7 cellular contexts compared by ENCODE assay signal in the genomic region with DNA sequence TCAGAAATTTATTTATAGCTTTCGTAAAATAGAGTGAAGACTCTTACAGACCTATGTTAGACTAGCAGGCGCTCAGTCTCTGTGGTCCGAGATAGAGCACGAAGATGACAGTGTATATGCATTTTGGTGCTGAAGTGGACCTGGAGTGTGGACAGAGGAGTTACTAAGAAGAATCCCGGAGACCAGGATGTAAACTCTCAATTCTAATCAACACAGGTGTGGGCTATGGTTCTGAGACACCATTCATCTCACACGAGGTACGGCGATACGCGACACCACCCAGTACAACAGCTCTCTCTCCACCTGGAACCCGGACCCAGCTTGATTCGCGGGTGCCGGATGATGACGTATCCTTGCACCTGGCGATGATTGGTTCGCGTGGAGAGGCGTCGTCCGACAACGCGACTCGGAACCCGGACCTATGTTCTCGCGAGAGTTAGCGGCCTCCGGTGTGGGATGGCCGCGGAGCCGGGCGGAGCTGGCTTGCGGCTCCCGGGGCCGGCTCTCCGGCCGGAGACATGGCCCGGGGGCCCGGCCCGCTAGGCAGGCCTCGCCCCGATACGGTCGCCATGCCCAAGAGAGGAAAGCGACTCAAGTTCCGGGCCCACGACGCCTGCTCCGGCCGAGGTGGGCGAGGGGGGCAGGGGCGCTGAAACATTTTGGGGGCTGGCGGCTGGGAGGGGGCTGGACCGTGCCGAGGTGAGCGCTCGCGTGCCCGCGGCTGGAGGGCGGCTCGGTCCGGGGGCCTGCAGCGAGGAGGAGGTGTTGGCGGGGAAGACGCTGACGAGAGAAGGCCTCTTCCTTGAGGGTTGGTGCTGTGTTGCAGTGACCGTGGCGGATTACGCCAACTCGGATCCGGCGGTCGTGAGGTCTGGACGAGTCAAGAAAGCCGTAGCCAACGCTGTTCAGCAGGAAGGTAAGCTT. TPM values are rescaled to one million over a fixed set of nuclear protein-coding genes. Genes with fewer than 3 reads are reported as not detected.
DNase-seq lines count a peak whose midpoint lies in the region; ATAC-seq, FAIRE-seq and TF ChIP-seq lines count a peak whose summit lies in the region.

A gene with protein sequence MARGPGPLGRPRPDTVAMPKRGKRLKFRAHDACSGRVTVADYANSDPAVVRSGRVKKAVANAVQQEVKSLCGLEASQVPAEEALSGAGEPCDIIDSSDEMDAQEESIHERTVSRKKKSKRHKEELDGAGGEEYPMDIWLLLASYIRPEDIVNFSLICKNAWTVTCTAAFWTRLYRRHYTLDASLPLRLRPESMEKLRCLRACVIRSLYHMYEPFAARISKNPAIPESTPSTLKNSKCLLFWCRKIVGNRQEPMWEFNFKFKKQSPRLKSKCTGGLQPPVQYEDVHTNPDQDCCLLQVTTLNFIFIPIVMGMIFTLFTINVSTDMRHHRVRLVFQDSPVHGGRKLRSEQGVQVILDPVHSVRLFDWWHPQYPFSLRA (plus strand): TSS at position 427 of the 924 bp plus-strand sequence. CDS start 92 bp downstream, at position 519.

- peaks cover 0 to 7% of the 10 kb centered on the region in 2 donors for H3K36me3 ChIP-seq in body of pancreas (replicated peaks in 1 of 2; ENCODE audit: insufficient read depth in 1 of 2, low read depth in 2 of 2)

- H3K9me3 ChIP-seq in body of pancreas: no peaks in the 10 kb centered on the region

- H3K27me3 ChIP-seq in body of pancreas: no peaks in the 10 kb centered on the region

- FAIRE-seq in TTC549 (lab: Jason Lieb, UNC): peak; percentile 94

- DNase-seq in NCI-H2107 treated with DMSO at 0.1 percent for 48 hours (lab: John Stamatoyannopoulos, UW; ENCODE audit: unreplicated experiment) (peak; percentile 94), body of pancreas (peak; percentile 96 to 98 (median 97)), iPS DF 19.7 (ENCODE audit: low read depth, low spot score) (peak; percentile 90), sciatic nerve (ENCODE audit: low spot score) (peak; percentile 98)

- peak within 1 kb of the TSS; percentile 81 to 92 (median 86) for H3K27ac ChIP-seq in body of pancreas

- TF ChIP-seq POLR2A in body of pancreas (IDR thresholded peaks at IDR 0.05): peak; percentile 75 to 93 (median 90)

- no peak for TF ChIP-seq CTCF in body of pancreas (IDR thresholded peaks at IDR 0.05)

- peak within 1 kb of the TSS; percentile 79 to 85 for H3K4me3 ChIP-seq in body of pancreas

- H3K4me1 ChIP-seq in body of pancreas: peaks cover 26% of the 10 kb centered on the region

- 0 to 1% methylated on average over 28 to 76 of the region's 78 CpGs for WGBS in body of pancreas, 2 donors

- intact Hi-C loops in body of pancreas (cut with DNase I) (no loop called here), sciatic nerve (cut with DNase I) (no loop called here)

- ATAC-seq in GM18519 (IDR thresholded peaks at IDR 0.05; ENCODE audit: low FRiP score, unreplicated experiment) (peak; percentile 76), HG03060 (IDR thresholded peaks at IDR 0.05; ENCODE audit: low read depth, unreplicated experiment) (peak; percentile 91), body of pancreas (peak; percentile 98), sciatic nerve (peak; percentile 99)

RNA-seq across cellular contexts. Expression of the gene that starts here (rescaled TPM):
- total RNA-seq in body of pancreas: 10 to 100 TPM; 47.7 to 86.7 TPM
- total RNA-seq in sciatic nerve: 40.3 TPM

Comparison
In these comparisons a context has a peak if more than half of its experiments do, and no peak if none do; other contexts are left out.
1. Peak in every context shown above with its lines: DNase-seq, ATAC-seq, H3K4me3 ChIP-seq and H3K27ac ChIP-seq.